ENCODE assay signal across 15 cellular contexts in genomic region chr9:97491216-97491999, GRCh38.
"Had no signal": no experiment of that assay in that cellular context is flagged by ENCODE, and none has a peak within 500 bp of the region (broad histone marks: within the 10 kb centered on the region; RNA-seq: fewer than 3 reads in every experiment).

No MANE protein-coding gene starts in this region.

- DNase-seq: activated CD4-positive, alpha-beta T cell treated with anti-CD3 and anti-CD28 coated beads, Interleukin-2, amount 50 U/mL, for 1 hour; activated gamma-delta T cell treated with Interleukin-2 at 50 U/mL for 16 hours; activated T-cell treated with anti-CD3 and anti-CD28 coated beads, Interleukin-2, amount 50 U/mL, for 1 hour; brain microvascular endothelial cell; esophagus squamous epithelium; naive thymus-derived CD8-positive, alpha-beta T cell; ovary; stimulated activated naive CD8-positive, alpha-beta T cell treated with anti-CD3 and anti-CD28 coated beads, Interleukin-15, amount 100 ng/mL, for 72 hours had no signal

- H3K4me3 ChIP-seq: ascending aorta, coronary artery, esophagus squamous epithelium, lung, ovary, prostate gland, right atrium auricular region had no signal

- H3K4me1 ChIP-seq: ascending aorta, esophagus squamous epithelium, prostate gland, right atrium auricular region had no signal

- H3K27me3 ChIP-seq: ascending aorta, brain microvascular endothelial cell, esophagus squamous epithelium, ovary, right atrium auricular region had no signal

- H3K36me3 ChIP-seq: brain microvascular endothelial cell, ovary, prostate gland had no signal

- ATAC-seq: left lobe of liver; naive thymus-derived CD8-positive, alpha-beta T cell; SK-N-SH treated with all-trans-retinoic acid at 6 μM for 48 hours; stimulated activated naive CD8-positive, alpha-beta T cell treated with anti-CD3 and anti-CD28 coated beads, Interleukin-15, amount 100 ng/mL, for 72 hours had no signal

- H3K9me3 ChIP-seq: ascending aorta, esophagus squamous epithelium, ovary, prostate gland, right atrium auricular region had no signal

- H3K27ac ChIP-seq: ascending aorta, brain microvascular endothelial cell, coronary artery, esophagus squamous epithelium, prostate gland, right atrium auricular region had no signal
